ENCODE assay signal across 13 cellular contexts in the genomic region with DNA sequence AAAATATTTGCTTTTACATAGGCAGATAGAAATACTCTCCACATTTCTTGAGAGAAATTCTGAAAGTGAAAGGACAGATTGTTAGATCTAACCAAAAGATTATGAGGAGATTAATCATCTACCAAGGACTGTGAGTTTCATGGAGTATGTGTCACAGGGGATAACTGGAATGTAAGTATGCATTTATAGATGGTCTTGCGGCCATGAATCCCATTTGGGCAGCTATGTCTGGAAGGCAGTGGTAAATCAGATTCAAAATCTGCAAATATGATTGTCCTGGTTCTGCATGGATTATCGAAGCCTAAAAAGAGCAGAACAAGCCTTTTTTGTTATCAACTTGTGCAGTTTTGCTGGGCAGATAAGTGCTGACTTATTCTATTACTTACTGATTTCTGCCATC.
DNase-seq lines count a peak whose midpoint lies in the region; FAIRE-seq and TF ChIP-seq lines count a peak whose summit lies in the region.
"Had no signal": no experiment of that assay in that cellular context is flagged by ENCODE, and none has a peak within 500 bp of the region (broad histone marks: within the 10 kb centered on the region; RNA-seq: fewer than 3 reads in every experiment).

No MANE protein-coding gene starts in this region.

- H3K36me3 Mint-ChIP-seq in activated naive CD8-positive, alpha-beta T cell treated with anti-CD3 and anti-CD28 coated beads for 36 hours = no peaks in the 10 kb centered on the region
- H3K36me3 Mint-ChIP-seq: immature natural killer cell had no signal

- H3K27ac Mint-ChIP-seq in activated naive CD8-positive, alpha-beta T cell treated with anti-CD3 and anti-CD28 coated beads for 36 hours = no peak overlapping the region
- H3K27ac Mint-ChIP-seq: activated T-helper 2 cell treated with anti-CD3 and anti-CD28 coated beads, Interferon-gamma antibody, Interleukin-2, Interleukin-4, amounts not matched to agents 10 μg/mL and 5 μg/mL and 100 μg/mL, durations not matched to agents 14 hours and 24 hours and 36 hours; immature natural killer cell had no signal

- H3K4me3 Mint-ChIP-seq in activated naive CD8-positive, alpha-beta T cell treated with anti-CD3 and anti-CD28 coated beads for 36 hours = no peak overlapping the region
- H3K4me3 Mint-ChIP-seq: immature natural killer cell had no signal

- TF ChIP-seq CTCF in fibroblast of villous mesenchyme (IDR thresholded peaks at IDR 0.05; ENCODE audit: insufficient read depth, low read depth, low read length) = no peak

- H3K9me3 Mint-ChIP-seq in activated naive CD8-positive, alpha-beta T cell treated with anti-CD3 and anti-CD28 coated beads for 36 hours = no peaks in the 10 kb centered on the region
- H3K9me3 Mint-ChIP-seq: activated T-helper 2 cell treated with anti-CD3 and anti-CD28 coated beads, Interferon-gamma antibody, Interleukin-2, Interleukin-4, amounts not matched to agents 10 μg/mL and 5 μg/mL and 100 μg/mL, durations not matched to agents 14 hours and 24 hours and 36 hours had no signal

- peak; percentile 90 for FAIRE-seq in H54 (lab: Jason Lieb, UNC)
- no peak for FAIRE-seq in frontal cortex (lab: Jason Lieb, UNC)

- no peak for TF ChIP-seq POLR2A in H54 (IDR thresholded peaks at IDR 0.05; ENCODE audit: low read depth, low read length)

- DNase-seq in H54 (ENCODE audit: insufficient read length, low spot score) = peak; percentile 11
- peak; percentile 70 for DNase-seq in SK-N-DZ (ENCODE audit: low spot score)
- peak; percentile 48 for DNase-seq in fibroblast of villous mesenchyme (ENCODE audit: low read depth)
- peak; percentile 49 for DNase-seq in stromal cell of bone marrow (ENCODE audit: low read depth)
- DNase-seq in frontal cortex (ENCODE audit: low spot score in 2 of 2) = no peak
- DNase-seq in stimulated activated CD4-positive, alpha-beta T cell treated with anti-CD3 and anti-CD28 coated beads, Interleukin-2, amount 100 ng/mL, for 48 hours = no peak
- DNase-seq in activated naive CD8-positive, alpha-beta T cell treated with anti-CD3 and anti-CD28 coated beads for 36 hours = no peak
- DNase-seq: activated CD4-positive, alpha-beta T cell treated with anti-CD3 and anti-CD28 coated beads, Interleukin-2, amount 50 U/mL, for 48 hours; COR-L47; immature natural killer cell; T-helper 2 cell had no signal

- H3K27me3 Mint-ChIP-seq in activated naive CD8-positive, alpha-beta T cell treated with anti-CD3 and anti-CD28 coated beads for 36 hours = no peaks in the 10 kb centered on the region

- H3K4me3 ChIP-seq in fibroblast of villous mesenchyme (ENCODE audit: low read depth, low read length) = no peak overlapping the region
- H3K4me3 ChIP-seq: suprapubic skin had no signal

- H3K4me1 Mint-ChIP-seq in activated naive CD8-positive, alpha-beta T cell treated with anti-CD3 and anti-CD28 coated beads for 36 hours = no peaks in the 10 kb centered on the region
- H3K4me1 Mint-ChIP-seq: immature natural killer cell had no signal

Comparison
In these comparisons a context has a peak if more than half of its experiments do, and no peak if none do; other contexts are left out.
1. DNase-seq: peak in H54 (single experiment), SK-N-DZ (single experiment), fibroblast of villous mesenchyme (single experiment) and stromal cell of bone marrow (single experiment); none in frontal cortex (0 of 2), stimulated activated CD4-positive, alpha-beta T cell treated with anti-CD3 and anti-CD28 coated beads, Interleukin-2, amount 100 ng/mL, for 48 hours (0 of 2) and activated naive CD8-positive, alpha-beta T cell treated with anti-CD3 and anti-CD28 coated beads for 36 hours (single experiment).